In genomic region chr11:31834237-31834636, GRCh38 we compare ENCODE assay signal across 1 cellular context.
TF ChIP-seq lines count a peak whose summit lies in the region.

No MANE protein-coding gene starts in this region.

TF ChIP-seq in WTC11, 78 proteins besides CTCF, POLR2A, EP300 and RAD21 (continued from another document):
- TF ChIP-seq E2F5 (CRISPR knock-in tag; IDR thresholded peaks at IDR 0.05) (no peak), ATF1 (CRISPR knock-in tag; IDR thresholded peaks at IDR 0.05) (no peak), USF2 (CRISPR knock-in tag; IDR thresholded peaks at IDR 0.05) (no peak), FOXJ3 (CRISPR knock-in tag; IDR thresholded peaks at IDR 0.05; ENCODE audit: borderline replicate concordance) (no peak), TEAD1 (CRISPR knock-in tag; IDR thresholded peaks at IDR 0.05) (no peak), PRDM15 (CRISPR knock-in tag; IDR thresholded peaks at IDR 0.05) (no peak), GRHL2 (CRISPR knock-in tag; IDR thresholded peaks at IDR 0.05; ENCODE audit: insufficient replicate concordance, severe bottlenecking) (no peak), CDX4 (CRISPR knock-in tag; IDR thresholded peaks at IDR 0.05; ENCODE audit: borderline replicate concordance) (no peak), HMGA2 (CRISPR knock-in tag; IDR thresholded peaks at IDR 0.05) (no peak)
TF ChIP-seq in WTC11: peak in this region for 0.
